ENCODE assay signal across 11 cellular contexts in the genomic region with DNA sequence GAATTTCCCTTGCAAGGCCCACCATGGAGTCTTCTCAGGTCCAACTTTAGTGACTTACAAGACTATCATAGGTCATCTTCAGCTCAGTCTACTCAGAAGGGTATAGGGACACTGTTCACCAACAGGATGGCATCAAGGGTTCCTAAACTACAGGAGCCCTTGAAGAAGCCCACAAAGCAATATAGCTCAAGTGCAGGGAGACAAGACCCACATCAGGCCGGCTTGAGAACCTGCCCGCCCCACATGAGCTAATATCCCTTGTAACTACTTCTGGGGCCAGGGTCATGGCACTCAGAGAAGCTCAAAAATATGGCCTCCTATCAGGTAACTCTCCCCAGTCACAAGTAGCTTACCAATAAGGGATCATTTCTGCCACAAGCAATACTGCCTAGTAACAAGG.
"Had no signal": no experiment of that assay in that cellular context is flagged by ENCODE, and none has a peak within 500 bp of the region (broad histone marks: within the 10 kb centered on the region; RNA-seq: fewer than 3 reads in every experiment).

No MANE protein-coding gene starts in this region.

- H3K4me3 Mint-ChIP-seq: GM23338, H9, HFFc6 had no signal

- H3K4me3 ChIP-seq: GM23248, GM23338, HAP-1 had no signal

- FAIRE-seq: H1, H54 had no signal

- H3K9me3 ChIP-seq: HAP-1 had no signal

- H3K27ac Mint-ChIP-seq: GM23338, H9, HFFc6 had no signal

- H3K36me3 ChIP-seq: HAP-1 had no signal

- H3K9me3 Mint-ChIP-seq: HFFc6 had no signal

- DNase-seq: GM23248, GOT3, H7, H9, HCEC 1CT, HFFc6 had no signal

- H3K9ac ChIP-seq: GM23248 had no signal

- H3K27ac ChIP-seq: GM23248 had no signal

- ATAC-seq: GM23338, HCT116 had no signal

- H3K4me1 ChIP-seq: HAP-1 had no signal
